In genomic region chr2:224816816-224817215, GRCh38 we compare ENCODE assay signal across 11 cellular contexts.
DNase-seq lines count a peak whose midpoint lies in the region; ATAC-seq and TF ChIP-seq lines count a peak whose summit lies in the region.
"Had no signal": no experiment of that assay in that cellular context is flagged by ENCODE, and none has a peak within 500 bp of the region (broad histone marks: within the 10 kb centered on the region; RNA-seq: fewer than 3 reads in every experiment).

No MANE protein-coding gene starts in this region.

- H3K27me3 Mint-ChIP-seq in natural killer cell (ENCODE audit: low read depth in 2 of 2), result no peaks in the 10 kb centered on the region

- H3K36me3 Mint-ChIP-seq in natural killer cell, result peaks cover 7% of the 10 kb centered on the region

- DNase-seq in ELR (ENCODE audit: low read depth) (peak; percentile 93), NCI-H226 (peak; percentile 84), epithelial cell of esophagus (ENCODE audit: low read depth) (peak; percentile 68), pulmonary artery endothelial cell (ENCODE audit: low read depth, low spot score) (peak; percentile 19), inferior parietal cortex (ENCODE audit: extremely low spot score) (no peak), natural killer cell (no peak)
- DNase-seq: KBM-7, left colon, T-helper 1 cell had no signal

- intact Hi-C loops in natural killer cell (cut with micrococcal nuclease), result no loop called here

- TF ChIP-seq CTCF in epithelial cell of esophagus (IDR thresholded peaks at IDR 0.05; ENCODE audit: insufficient read depth, low read depth, low read length, missing control alignments), result no peak
- TF ChIP-seq CTCF in natural killer cell (IDR thresholded peaks at IDR 0.05), result no peak

- peak overlapping the region in 1 of 2 donors; percentile 47 for H3K27ac Mint-ChIP-seq in natural killer cell
- H3K27ac Mint-ChIP-seq: activated T-helper 1 cell treated with anti-CD3 and anti-CD28 coated beads, Interleukin-12 subunit alpha, Interleukin-12 subunit beta, Interleukin-2, Interleukin-4 antibody, amounts not matched to agents 30 ng/mL and 10 ng/mL and 1 ng/mL, durations not matched to agents 14 hours and 24 hours and 36 hours had no signal

- ATAC-seq in natural killer cell (no peak), GM21360 (IDR thresholded peaks at IDR 0.05; ENCODE audit: unreplicated experiment) (no peak)
- ATAC-seq: left colon had no signal

- H3K4me1 Mint-ChIP-seq in natural killer cell, result peaks cover 4 to 6% of the 10 kb centered on the region in 2 donors

- H3K9me3 Mint-ChIP-seq in natural killer cell, result no peaks in the 10 kb centered on the region

- no peak overlapping the region for H3K4me3 Mint-ChIP-seq in natural killer cell
- H3K4me3 Mint-ChIP-seq: activated T-helper 1 cell treated with anti-CD3 and anti-CD28 coated beads, Interleukin-12 subunit alpha, Interleukin-12 subunit beta, Interleukin-2, Interleukin-4 antibody, amounts not matched to agents 30 ng/mL and 10 ng/mL and 1 ng/mL, durations not matched to agents 14 hours and 24 hours and 36 hours had no signal

- H3K4me3 ChIP-seq in epithelial cell of esophagus (ENCODE audit: low read length), result no peak overlapping the region

Comparison
In these comparisons a context has a peak if more than half of its experiments do, and no peak if none do; other contexts are left out.
1. DNase-seq: peak in ELR (single experiment), NCI-H226 (single experiment), epithelial cell of esophagus (single experiment) and pulmonary artery endothelial cell (single experiment); none in inferior parietal cortex (single experiment) and natural killer cell (single experiment).